In genomic region chr17:48547839-48548686, GRCh38 we compare ENCODE assay signal across 9 cellular contexts. TPM values are rescaled to one million over a fixed set of nuclear protein-coding genes. Genes with fewer than 3 reads are reported as not detected.
DNase-seq lines count a peak whose midpoint lies in the region; ATAC-seq and TF ChIP-seq lines count a peak whose summit lies in the region.
"Had no signal": no experiment of that assay in that cellular context is flagged by ENCODE, and none has a peak within 500 bp of the region (broad histone marks: within the 10 kb centered on the region; RNA-seq: fewer than 3 reads in every experiment).

No MANE protein-coding gene starts in this region.

- H2AK5ac ChIP-seq in H9 (ENCODE audit: insufficient read length, low read length), result no peak overlapping the region

- no peak for TF ChIP-seq POLR2A in thyroid gland (IDR thresholded peaks at IDR 0.05)

- H4K8ac ChIP-seq in H9 (replicated peaks; ENCODE audit: insufficient read length, low read depth, low read length), result no peak overlapping the region

- H3K79me1 ChIP-seq in H9 (ENCODE audit: insufficient read depth, low read depth, low read length, poor library complexity, severe bottlenecking), result no peaks in the 10 kb centered on the region

- H3K23ac ChIP-seq in H9 (ENCODE audit: insufficient read length, low read depth, low read length), result no peak overlapping the region

- H4K5ac ChIP-seq in H9 (ENCODE audit: insufficient read length, low read depth, low read length), result no peak overlapping the region

- H3K4ac ChIP-seq in H9 (ENCODE audit: low read depth, low read length), result no peak overlapping the region

- H3K27ac ChIP-seq in left lung (peak overlapping the region; percentile 34 to 86), thyroid gland (peak overlapping the region in 2 of 3 donors; percentile 33 to 43), foreskin keratinocyte (no peak overlapping the region), H9 (ENCODE audit: insufficient read length, low read depth, low read length) (no peak overlapping the region)
- H3K27ac ChIP-seq: HL-60 had no signal

- no peak overlapping the region for H4K91ac ChIP-seq in H9 (ENCODE audit: insufficient read length, low read depth, low read length)

- H3K23me2 ChIP-seq in H9 (ENCODE audit: insufficient read length, low read depth, low read length, poor library complexity, severe bottlenecking), result no peaks in the 10 kb centered on the region

- H3K4me2 ChIP-seq in H9 (ENCODE audit: insufficient read depth, insufficient read length, low read length), result no peak overlapping the region

- H3K18ac ChIP-seq in H9 (ENCODE audit: insufficient read length, low read depth, low read length), result no peak overlapping the region

- ATAC-seq in left lung, result no peak
- no peak for ATAC-seq in foreskin keratinocyte

- H3K9ac ChIP-seq in H9 (ENCODE audit: extremely low read depth, insufficient read length, low read length), result no peak overlapping the region

- no peak overlapping the region for H2AFZ ChIP-seq in H9 (ENCODE audit: low read length)

- no peaks in the 10 kb centered on the region for H3K9me3 Mint-ChIP-seq in activated T-cell treated with anti-CD3 and anti-CD28 coated beads, Interleukin-2, amount 50 U/mL, for 24 hours
- no peaks in the 10 kb centered on the region for H3K9me3 Mint-ChIP-seq in activated naive CD8-positive, alpha-beta T cell (ENCODE audit: low read depth)
- H3K9me3 Mint-ChIP-seq in H9, result peaks cover 5 to 15% of the 10 kb centered on the region in 2 experiments; a peak in 4 of 5 replicates

- H3K36me3 ChIP-seq in left lung (no peaks in the 10 kb centered on the region), thyroid gland (no peaks in the 10 kb centered on the region)

- peak overlapping the region; percentile 56 for H3K4me3 Mint-ChIP-seq in activated T-cell treated with anti-CD3 and anti-CD28 coated beads, Interleukin-2, amount 50 U/mL, for 24 hours
- H3K4me3 Mint-ChIP-seq in activated naive CD8-positive, alpha-beta T cell, result peak overlapping the region; percentile 65
- H3K4me3 Mint-ChIP-seq in H9, result peak overlapping the region in 1 of 2 experiments; percentile 31; a peak in 1 of 5 replicates

- H3K27me3 Mint-ChIP-seq in activated T-cell treated with anti-CD3 and anti-CD28 coated beads, Interleukin-2, amount 50 U/mL, for 24 hours, result peaks cover 16% of the 10 kb centered on the region
- H3K27me3 Mint-ChIP-seq in activated naive CD8-positive, alpha-beta T cell, result peaks cover 2% of the 10 kb centered on the region
- peaks cover 99% of the 10 kb centered on the region for H3K27me3 Mint-ChIP-seq in H9 (ENCODE audit: low read depth)

- no peak overlapping the region for H2BK120ac ChIP-seq in H9 (ENCODE audit: low read depth, low read length, poor library complexity, severe bottlenecking)

- H3K4me3 ChIP-seq in left lung, result peak overlapping the region in 1 of 2 donors; percentile 6
- H3K4me3 ChIP-seq in thyroid gland (replicated peaks in 1 of 3), result no peak overlapping the region

- H3K4me1 ChIP-seq in left lung, result peaks cover 0 to 12% of the 10 kb centered on the region in 2 donors
- H3K4me1 ChIP-seq in thyroid gland, result no peaks in the 10 kb centered on the region
- H3K4me1 ChIP-seq in foreskin keratinocyte, result peaks cover 3% of the 10 kb centered on the region
- peaks cover 3% of the 10 kb centered on the region; the same call in 1 of the 2 replicates for H3K4me1 ChIP-seq in H9 (ENCODE audit: insufficient read depth, low read length)

- H3K36me3 Mint-ChIP-seq in activated T-cell treated with anti-CD3 and anti-CD28 coated beads, Interleukin-2, amount 50 U/mL, for 24 hours (ENCODE audit: low read depth), result peaks cover 2% of the 10 kb centered on the region
- no peaks in the 10 kb centered on the region for H3K36me3 Mint-ChIP-seq in activated naive CD8-positive, alpha-beta T cell
- H3K36me3 Mint-ChIP-seq in H9 (ENCODE audit: insufficient read depth in 1 of 3, low read depth in 3 of 3), result no peaks in the 10 kb centered on the region

- H3K4me1 Mint-ChIP-seq in activated T-cell treated with anti-CD3 and anti-CD28 coated beads, Interleukin-2, amount 50 U/mL, for 24 hours (ENCODE audit: low read depth), result peaks cover 37% of the 10 kb centered on the region
- H3K4me1 Mint-ChIP-seq in activated naive CD8-positive, alpha-beta T cell (ENCODE audit: low read depth), result peaks cover 34% of the 10 kb centered on the region
- H3K4me1 Mint-ChIP-seq in H9, result peaks cover 36 to 63% of the 10 kb centered on the region in 2 experiments

- peak overlapping the region; percentile 82 for H3K27ac Mint-ChIP-seq in activated T-cell treated with anti-CD3 and anti-CD28 coated beads, Interleukin-2, amount 50 U/mL, for 24 hours
- H3K27ac Mint-ChIP-seq in activated naive CD8-positive, alpha-beta T cell, result peak overlapping the region; percentile 83
- H3K27ac Mint-ChIP-seq in H9, result no peak overlapping the region

- no peak overlapping the region for H2BK15ac ChIP-seq in H9 (ENCODE audit: low read depth, low read length)

- no peak overlapping the region for H3K56ac ChIP-seq in H9 (ENCODE audit: insufficient read length, low read depth, low read length)

- WGBS in thyroid gland, 2 donors, result 16 to 25% methylated on average over 27 of the region's 27 CpGs
- no CpG with 5 or more reads among the region's 27 CpGs for WGBS in H9 (ENCODE audit: extremely low coverage, insufficient read length, low lambda C conversion rate)

- no peak overlapping the region for H2BK20ac ChIP-seq in H9 (ENCODE audit: low read depth, low read length, poor library complexity, severe bottlenecking)

- no peaks in the 10 kb centered on the region for H3K79me2 ChIP-seq in H9 (ENCODE audit: insufficient read depth, low read length)

- no peak overlapping the region for H2BK5ac ChIP-seq in H9 (ENCODE audit: insufficient read length, low read length)

- peaks cover 3% of the 10 kb centered on the region for H4K20me1 ChIP-seq in H9 (ENCODE audit: control insufficient read depth, insufficient read depth, insufficient read length)

- H3K27me3 ChIP-seq in left lung (peaks cover 33 to 100% of the 10 kb centered on the region in 2 donors), thyroid gland (peaks cover 55% of the 10 kb centered on the region), foreskin keratinocyte (peaks cover 98% of the 10 kb centered on the region), H9 (ENCODE audit: insufficient read depth, low read length) (peaks cover 92% of the 10 kb centered on the region)

- intact Hi-C loops in left lung (cut with DNase I) (no loop called here), thyroid gland (cut with DNase I) (no loop called here)

- no peaks in the 10 kb centered on the region for H3K9me3 ChIP-seq in left lung
- H3K9me3 ChIP-seq in thyroid gland, result no peaks in the 10 kb centered on the region
- H3K9me3 ChIP-seq in H9 (ENCODE audit: control insufficient read depth, low read depth, low read length), result no peaks in the 10 kb centered on the region

- TF ChIP-seq CTCF in left lung (IDR thresholded peaks at IDR 0.05) (no peak), thyroid gland (IDR thresholded peaks at IDR 0.05) (no peak), foreskin keratinocyte (conservative IDR thresholded peaks at IDR 0.05) (no peak), H9 (conservative IDR thresholded peaks at IDR 0.05) (no peak)

- no peak overlapping the region for H3T11ph ChIP-seq in H9 (ENCODE audit: low read length)

- no peak overlapping the region for H2BK12ac ChIP-seq in H9 (ENCODE audit: insufficient read length, low read depth, low read length)

- no peak overlapping the region for H3K14ac ChIP-seq in H9 (ENCODE audit: insufficient read depth, low read length)

- no peak for DNase-seq in activated T-cell treated with anti-CD3 and anti-CD28 coated beads, Interleukin-2, amount 50 U/mL, for 24 hours
- DNase-seq in activated T-cell treated with anti-CD3 and anti-CD28 coated beads, Interleukin-2, amount 50 U/mL, for 1 hour, result no peak
- DNase-seq in left lung (no peak), thyroid gland (no peak), foreskin keratinocyte (no peak), T1000 (lab: John Stamatoyannopoulos, UW) (no peak), H9 (no peak)

RNA-seq across cellular contexts. Expression of gene HOXB2, which starts 3.2 kb away (rescaled TPM):
- total RNA-seq in left lung (10 to 100 TPM in 1 of 2 donors, 1 to 10 TPM in 1; 9.7 to 11.8 TPM), thyroid gland (1 to 10 TPM; 2.6 to 9.4 (median 5.2) TPM), foreskin keratinocyte (0.41 and 0.74 TPM in 2 replicates), H9 (2021) (not detected in 2 replicates)
- 1.2 and 1.3 TPM in 2 replicates for polyA plus RNA-seq in foreskin keratinocyte

RNA-seq across cellular contexts. Expression of gene HOXB1, which starts 17.3 kb away (rescaled TPM):
- not detected for total RNA-seq in left lung
- total RNA-seq in thyroid gland, result not detected
- not detected in 2 replicates for total RNA-seq in foreskin keratinocyte
- polyA plus RNA-seq in foreskin keratinocyte, result not detected in 2 replicates
- total RNA-seq in H9 (2021), result not detected in 2 replicates

RNA-seq across cellular contexts. Expression of gene HOXB4, which starts 30.1 kb away (rescaled TPM):
- total RNA-seq in left lung (1 to 10 TPM; 4.5 to 4.8 TPM), thyroid gland (1 to 10 TPM in 1 of 4 donors, under 1 TPM in 3; 0.67 to 1.2 (median 0.80) TPM), foreskin keratinocyte (0.03 and 0.04 TPM in 2 replicates), H9 (2021) (not detected in 2 replicates)
- 0.03 and 0.04 TPM in 2 replicates for polyA plus RNA-seq in foreskin keratinocyte

RNA-seq across cellular contexts. Expression of gene HOXB3, which starts 42.0 kb away (rescaled TPM):
- total RNA-seq in left lung (10 to 100 TPM; 10.4 to 15.0 TPM), thyroid gland (1 to 10 TPM; 1.5 to 6.7 (median 4.3) TPM), foreskin keratinocyte (0.04 and 0.48 TPM in 2 replicates), H9 (2021) (not detected in 2 replicates)
- polyA plus RNA-seq in foreskin keratinocyte, result 0.02 and 0.09 TPM in 2 replicates

RNA-seq across cellular contexts. Expression of gene HOXB5, which starts 45.5 kb away (rescaled TPM):
- 1 to 10 TPM; 3.3 to 4.2 TPM for total RNA-seq in left lung
- total RNA-seq in thyroid gland, result 1 to 10 TPM in 1 of 4 donors, under 1 TPM in 2, not detected in 1; 0.11 to 1.6 (median 0.49) TPM
- not detected in 2 replicates for total RNA-seq in foreskin keratinocyte
- not detected in 2 replicates for polyA plus RNA-seq in foreskin keratinocyte
- total RNA-seq in H9 (2021), result not detected in 2 replicates

Comparison
In these comparisons a context has a peak if more than half of its experiments do, and no peak if none do; other contexts are left out.
1. H3K27ac Mint-ChIP-seq: peak in activated T-cell treated with anti-CD3 and anti-CD28 coated beads, Interleukin-2, amount 50 U/mL, for 24 hours (single experiment) and activated naive CD8-positive, alpha-beta T cell (single experiment); none in H9 (0 of 3).
2. H3K27ac ChIP-seq: peak in left lung (2 of 2) and thyroid gland (2 of 3); none in foreskin keratinocyte (single experiment) and H9 (single experiment).